14 cellular contexts compared by ENCODE assay signal in genomic region chr6:152273002-152273401, GRCh38.
DNase-seq lines count a peak whose midpoint lies in the region; ATAC-seq, FAIRE-seq and TF ChIP-seq lines count a peak whose summit lies in the region.
"Had no signal": no experiment of that assay in that cellular context is flagged by ENCODE, and none has a peak within 500 bp of the region (broad histone marks: within the 10 kb centered on the region; RNA-seq: fewer than 3 reads in every experiment).

No MANE protein-coding gene starts in this region.

- no peak overlapping the region for H2AFZ ChIP-seq in astrocyte (ENCODE audit: low read depth, low read length)

- DNase-seq in EH (ENCODE audit: low read depth) (peak; percentile 81), astrocyte (ENCODE audit: low read depth) (peak; percentile 61), heart left ventricle (peak in 1 of 5 donors; percentile 31), renal cortical epithelial cell (ENCODE audit: low read depth) (peak; percentile 32), type B pancreatic cell (ENCODE audit: extremely low spot score, unreplicated experiment) (no peak), amniotic stem cell (lab: John Stamatoyannopoulos, UW) (no peak), germinal center (ENCODE audit: low spot score) (no peak)
- no peak for DNase-seq in stimulated activated naive CD8-positive, alpha-beta T cell treated with anti-CD3 and anti-CD28 coated beads, Interleukin-15, amount 100 ng/mL, for 72 hours
- DNase-seq: DND-41; MV-4-11; stimulated activated CD4-positive, alpha-beta T cell treated with anti-CD3 and anti-CD28 coated beads, Interleukin-15, amount 100 ng/mL, for 24 hours had no signal

- H3K79me2 ChIP-seq in astrocyte (ENCODE audit: insufficient read depth, low read length), result no peaks in the 10 kb centered on the region

- no peaks in the 10 kb centered on the region for H3K27me3 ChIP-seq in astrocyte (ENCODE audit: insufficient read depth, low read length)
- H3K27me3 ChIP-seq in heart left ventricle, result no peaks in the 10 kb centered on the region
- H3K27me3 ChIP-seq: SJSA1 had no signal

- H3K4me3 Mint-ChIP-seq in astrocyte (ENCODE audit: unreplicated experiment) (no peak overlapping the region), type B pancreatic cell (no peak overlapping the region)
- H3K4me3 Mint-ChIP-seq in stimulated activated naive CD8-positive, alpha-beta T cell treated with anti-CD3 and anti-CD28 coated beads, Interleukin-15, amount 100 ng/mL, for 72 hours, result no peak overlapping the region

- H3K36me3 ChIP-seq in astrocyte (ENCODE audit: insufficient read depth, low read length) (peaks cover 14% of the 10 kb centered on the region), heart left ventricle (peaks cover 0 to 79% (median 68%) of the 10 kb centered on the region in 9 donors)

- no peak overlapping the region for H3K4me2 ChIP-seq in astrocyte (ENCODE audit: low read length)

- peaks cover 17% of the 10 kb centered on the region for H3K36me3 Mint-ChIP-seq in astrocyte (ENCODE audit: low read depth, unreplicated experiment)
- H3K36me3 Mint-ChIP-seq in type B pancreatic cell, result peaks cover 8% of the 10 kb centered on the region

- H3K9ac ChIP-seq in astrocyte (ENCODE audit: low read length), result no peak overlapping the region

- H3K27me3 Mint-ChIP-seq in astrocyte (ENCODE audit: low read depth, unreplicated experiment) (no peaks in the 10 kb centered on the region), type B pancreatic cell (peaks cover 3% of the 10 kb centered on the region)
- H3K27me3 Mint-ChIP-seq in stimulated activated naive CD8-positive, alpha-beta T cell treated with anti-CD3 and anti-CD28 coated beads, Interleukin-15, amount 100 ng/mL, for 72 hours, result no peaks in the 10 kb centered on the region

- TF ChIP-seq CTCF in astrocyte (IDR thresholded peaks at IDR 0.05; ENCODE audit: insufficient read depth, low read depth, low read length) (no peak), heart left ventricle (IDR thresholded peaks at IDR 0.05) (no peak), type B pancreatic cell (conservative IDR thresholded peaks at IDR 0.05) (no peak)

- H4K20me1 ChIP-seq in astrocyte (ENCODE audit: insufficient read depth, low read length), result no peaks in the 10 kb centered on the region

- H3K27ac Mint-ChIP-seq in astrocyte (ENCODE audit: unreplicated experiment) (no peak overlapping the region), type B pancreatic cell (no peak overlapping the region)
- H3K27ac Mint-ChIP-seq in stimulated activated naive CD8-positive, alpha-beta T cell treated with anti-CD3 and anti-CD28 coated beads, Interleukin-15, amount 100 ng/mL, for 72 hours, result no peak overlapping the region

- intact Hi-C loops in heart left ventricle (cut with DNase I), result loop anchor here in 2 of 10 donors (5.0 to 10.0 kb wide), 4 partner anchors 58 to 578 kb away; no protein-coding TSS in a partner anchor

- 29 to 51% (median 41%) methylated on average over 3 of the region's 3 CpGs for WGBS in heart left ventricle, 4 donors

- H3K4me3 ChIP-seq in astrocyte (ENCODE audit: insufficient read depth, low read depth, low read length) (no peak overlapping the region), heart left ventricle (no peak overlapping the region)
- H3K4me3 ChIP-seq: SJSA1 had no signal

- peaks cover 32% of the 10 kb centered on the region for H3K4me1 ChIP-seq in astrocyte (ENCODE audit: insufficient read depth, low read length)
- H3K4me1 ChIP-seq in heart left ventricle, result peaks cover 6 to 50% (median 39%) of the 10 kb centered on the region in 12 donors
- H3K4me1 ChIP-seq: SJSA1 had no signal

- H3K9me3 Mint-ChIP-seq in astrocyte (ENCODE audit: unreplicated experiment) (no peaks in the 10 kb centered on the region), type B pancreatic cell (no peaks in the 10 kb centered on the region)
- no peaks in the 10 kb centered on the region for H3K9me3 Mint-ChIP-seq in stimulated activated naive CD8-positive, alpha-beta T cell treated with anti-CD3 and anti-CD28 coated beads, Interleukin-15, amount 100 ng/mL, for 72 hours

- H3K27ac ChIP-seq in astrocyte (ENCODE audit: low read depth, low read length), result peak overlapping the region; percentile 62
- peak overlapping the region; percentile 20 to 75 (median 68) for H3K27ac ChIP-seq in heart left ventricle
- H3K27ac ChIP-seq: SJSA1 had no signal

- H3K4me1 Mint-ChIP-seq in astrocyte (ENCODE audit: low read depth, unreplicated experiment) (peaks cover 21% of the 10 kb centered on the region), type B pancreatic cell (ENCODE audit: unreplicated experiment) (peaks cover 16% of the 10 kb centered on the region)
- H3K4me1 Mint-ChIP-seq in stimulated activated naive CD8-positive, alpha-beta T cell treated with anti-CD3 and anti-CD28 coated beads, Interleukin-15, amount 100 ng/mL, for 72 hours, result no peaks in the 10 kb centered on the region

- H3K9me3 ChIP-seq in astrocyte (ENCODE audit: insufficient read depth, low read depth, low read length) (no peaks in the 10 kb centered on the region), heart left ventricle (no peaks in the 10 kb centered on the region)
- H3K9me3 ChIP-seq: SJSA1 had no signal

- no peak for FAIRE-seq in astrocyte (lab: Jason Lieb, UNC)
- FAIRE-seq: colon had no signal

- peak; percentile 55 to 64 (median 59) for ATAC-seq in heart left ventricle
- ATAC-seq in stimulated activated naive CD8-positive, alpha-beta T cell treated with anti-CD3 and anti-CD28 coated beads, Interleukin-15, amount 100 ng/mL, for 72 hours, result no peak
- ATAC-seq: activated CD4-positive, CD25-positive, alpha-beta regulatory T cell treated with anti-CD3 and anti-CD28 coated beads, Interleukin-2, amount 50 U/mL, for 24 hours had no signal

- TF ChIP-seq POLR2A in heart left ventricle (IDR thresholded peaks at IDR 0.05), result no peak

Comparison
In these comparisons a context has a peak if more than half of its experiments do, and no peak if none do; other contexts are left out.
1. DNase-seq: peak in EH (single experiment), astrocyte (single experiment) and renal cortical epithelial cell (single experiment); none in stimulated activated naive CD8-positive, alpha-beta T cell treated with anti-CD3 and anti-CD28 coated beads, Interleukin-15, amount 100 ng/mL, for 72 hours (0 of 2), type B pancreatic cell (single experiment), amniotic stem cell (single experiment) and germinal center (single experiment).